25 cellular contexts compared by ENCODE assay signal in the genomic region with DNA sequence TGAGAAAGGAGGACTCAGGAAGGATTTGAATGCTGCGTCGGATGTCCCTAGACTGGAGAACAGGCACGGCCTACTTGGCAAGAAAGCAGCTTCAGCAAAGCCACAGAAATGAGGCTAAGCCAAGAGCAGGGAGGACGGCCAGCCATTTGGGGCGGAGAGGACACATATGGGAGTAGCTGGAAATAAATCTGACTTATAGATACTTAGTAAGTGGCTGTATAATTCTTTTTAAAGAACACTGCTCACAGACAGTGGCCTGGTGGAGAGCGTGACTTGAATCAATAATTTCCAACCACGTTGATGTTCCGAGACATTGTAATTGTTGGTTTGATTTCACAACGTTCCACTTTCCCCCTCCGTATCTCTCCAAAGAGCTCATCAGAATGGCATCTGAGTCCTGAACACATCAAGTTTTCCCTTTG.
DNase-seq lines count a peak whose midpoint lies in the region; ATAC-seq and TF ChIP-seq lines count a peak whose summit lies in the region.
"Had no signal": no experiment of that assay in that cellular context is flagged by ENCODE, and none has a peak within 500 bp of the region (broad histone marks: within the 10 kb centered on the region; RNA-seq: fewer than 3 reads in every experiment).

No MANE protein-coding gene starts in this region.

- H3K4me1 ChIP-seq in left ventricle myocardium inferior (no peaks in the 10 kb centered on the region), uterus (peaks cover 0 to 5% of the 10 kb centered on the region in 2 donors)
- H3K4me1 ChIP-seq: left lung, neural progenitor cell had no signal

- H3K27me3 Mint-ChIP-seq in mesothelial cell of epicardium (ENCODE audit: low read depth) = no peaks in the 10 kb centered on the region
- H3K27me3 Mint-ChIP-seq: progenitor cell of endocrine pancreas had no signal

- no peak for TF ChIP-seq CTCF in left ventricle myocardium inferior (IDR thresholded peaks at IDR 0.05; ENCODE audit: borderline replicate concordance)
- no peak for TF ChIP-seq CTCF in fibroblast of mammary gland (conservative IDR thresholded peaks at IDR 0.05; ENCODE audit: control insufficient read depth, insufficient read depth, low read depth, low read length)
- no peak for TF ChIP-seq CTCF in mesothelial cell of epicardium (IDR thresholded peaks at IDR 0.05; ENCODE audit: unreplicated experiment)
- no peak for TF ChIP-seq CTCF in uterus (IDR thresholded peaks at IDR 0.05)

- TF ChIP-seq POLR2A in uterus (IDR thresholded peaks at IDR 0.05) = no peak

- no peak for DNase-seq in Right ventricle myocardium superior
- DNase-seq in left ventricle myocardium inferior = no peak
- DNase-seq in fibroblast of mammary gland (ENCODE audit: low read depth) = peak; percentile 68
- DNase-seq in mesothelial cell of epicardium (ENCODE audit: low spot score in 2 of 2, unreplicated experiment in 2 of 2) = no peak
- peak; percentile 27 to 28 for DNase-seq in uterus
- no peak for DNase-seq in stimulated activated effector memory CD8-positive, alpha-beta T cell treated with anti-CD3 and anti-CD28 coated beads, Interleukin-12 subunit alpha, Interleukin-12 subunit beta, amount 100 ng/mL, for 72 hours (ENCODE audit: low spot score in 2 of 2)
- DNase-seq in GM19238 (ENCODE audit: insufficient read length, low spot score) = no peak
- DNase-seq: activated CD4-positive, alpha-beta T cell treated with anti-CD3 and anti-CD28 coated beads, Interleukin-2, amount 10 ng/mL, durations not matched to agents 7 days and 5 days; Calu3; effector memory CD4-positive, alpha-beta T cell; KG1; NCI-H146; NCI-H524; stimulated activated CD4-positive, alpha-beta T cell treated with anti-CD3 and anti-CD28 coated beads, Interleukin-4, amount 100 ng/mL, for 1 hour; T-helper 17 cell; trophoblast cell had no signal

- peak; percentile 36 for ATAC-seq in Right ventricle myocardium superior (ENCODE audit: poor library complexity)
- no peak for ATAC-seq in HG02840 (IDR thresholded peaks at IDR 0.05; ENCODE audit: low FRiP score, unreplicated experiment)
- no peak for ATAC-seq in stimulated activated effector memory CD8-positive, alpha-beta T cell treated with anti-CD3 and anti-CD28 coated beads, Interleukin-12 subunit alpha, Interleukin-12 subunit beta, amount 100 ng/mL, for 72 hours
- ATAC-seq: left lung, T-helper 17 cell had no signal

- H3K9me3 Mint-ChIP-seq in mesothelial cell of epicardium = no peaks in the 10 kb centered on the region
- no peaks in the 10 kb centered on the region for H3K9me3 Mint-ChIP-seq in stimulated activated effector memory CD8-positive, alpha-beta T cell treated with anti-CD3 and anti-CD28 coated beads, Interleukin-12 subunit alpha, Interleukin-12 subunit beta, amount 100 ng/mL, for 72 hours
- H3K9me3 Mint-ChIP-seq: activated CD4-positive, alpha-beta T cell treated with anti-CD3 and anti-CD28 coated beads, Interleukin-2, amount 10 ng/mL, durations not matched to agents 7 days and 5 days; activated naive CD4-positive, alpha-beta T cell treated with anti-CD3 and anti-CD28 coated beads, Interleukin-2, amount 50 U/mL, for 24 hours; activated T-helper 1 cell treated with anti-CD3 and anti-CD28 coated beads, Interleukin-12 subunit alpha, Interleukin-12 subunit beta, Interleukin-2, Interleukin-4 antibody, amounts not matched to agents 30 ng/mL and 10 ng/mL and 1 ng/mL, durations not matched to agents 14 hours and 24 hours and 36 hours; stimulated activated naive CD8-positive, alpha-beta T cell treated with anti-CD3 and anti-CD28 coated beads, Interleukin-15, Interleukin-2, amounts not matched to agents 100 ng/mL and 50 ng/mL, for 24 hours had no signal

- H3K27ac ChIP-seq in left ventricle myocardium inferior (replicated peaks) (no peak overlapping the region), uterus (peak overlapping the region; percentile 47 to 69)
- H3K27ac ChIP-seq: C4-2B, neural progenitor cell, SK-N-MC had no signal

- no peaks in the 10 kb centered on the region for H3K36me3 Mint-ChIP-seq in mesothelial cell of epicardium
- H3K36me3 Mint-ChIP-seq in stimulated activated effector memory CD8-positive, alpha-beta T cell treated with anti-CD3 and anti-CD28 coated beads, Interleukin-12 subunit alpha, Interleukin-12 subunit beta, amount 100 ng/mL, for 72 hours = no peaks in the 10 kb centered on the region
- H3K36me3 Mint-ChIP-seq: activated naive CD4-positive, alpha-beta T cell treated with anti-CD3 and anti-CD28 coated beads, Interleukin-2, amount 50 U/mL, for 24 hours; neural progenitor cell had no signal

- H3K36me3 ChIP-seq in left ventricle myocardium inferior (no peaks in the 10 kb centered on the region), uterus (no peaks in the 10 kb centered on the region)
- H3K36me3 ChIP-seq: left lung, neural progenitor cell had no signal

- H3K27me3 ChIP-seq in left ventricle myocardium inferior (ENCODE audit: low read depth) (no peaks in the 10 kb centered on the region), uterus (no peaks in the 10 kb centered on the region)
- H3K27me3 ChIP-seq: left lung, neural progenitor cell had no signal

- no peak overlapping the region for H3K4me3 Mint-ChIP-seq in mesothelial cell of epicardium
- H3K4me3 Mint-ChIP-seq in stimulated activated effector memory CD8-positive, alpha-beta T cell treated with anti-CD3 and anti-CD28 coated beads, Interleukin-12 subunit alpha, Interleukin-12 subunit beta, amount 100 ng/mL, for 72 hours = no peak overlapping the region
- H3K4me3 Mint-ChIP-seq: activated CD4-positive, alpha-beta T cell treated with anti-CD3 and anti-CD28 coated beads, Interleukin-2, amount 10 ng/mL, durations not matched to agents 7 days and 5 days; activated naive CD4-positive, alpha-beta T cell treated with anti-CD3 and anti-CD28 coated beads, Interleukin-2, amount 50 U/mL, for 24 hours; activated T-helper 1 cell treated with anti-CD3 and anti-CD28 coated beads, Interleukin-12 subunit alpha, Interleukin-12 subunit beta, Interleukin-2, Interleukin-4 antibody, amounts not matched to agents 30 ng/mL and 10 ng/mL and 1 ng/mL, durations not matched to agents 14 hours and 24 hours and 36 hours; neural progenitor cell; stimulated activated naive CD8-positive, alpha-beta T cell treated with anti-CD3 and anti-CD28 coated beads, Interleukin-15, Interleukin-2, amounts not matched to agents 100 ng/mL and 50 ng/mL, for 24 hours; T-helper 17 cell had no signal

- H3K4me1 Mint-ChIP-seq in mesothelial cell of epicardium = peaks cover 16% of the 10 kb centered on the region
- H3K4me1 Mint-ChIP-seq in stimulated activated effector memory CD8-positive, alpha-beta T cell treated with anti-CD3 and anti-CD28 coated beads, Interleukin-12 subunit alpha, Interleukin-12 subunit beta, amount 100 ng/mL, for 72 hours = no peaks in the 10 kb centered on the region
- H3K4me1 Mint-ChIP-seq: activated naive CD4-positive, alpha-beta T cell treated with anti-CD3 and anti-CD28 coated beads, Interleukin-2, amount 50 U/mL, for 24 hours; neural progenitor cell; T-helper 17 cell had no signal

- peak overlapping the region; percentile 13 for H3K27ac Mint-ChIP-seq in mesothelial cell of epicardium
- no peak overlapping the region for H3K27ac Mint-ChIP-seq in stimulated activated effector memory CD8-positive, alpha-beta T cell treated with anti-CD3 and anti-CD28 coated beads, Interleukin-12 subunit alpha, Interleukin-12 subunit beta, amount 100 ng/mL, for 72 hours
- H3K27ac Mint-ChIP-seq: activated CD4-positive, alpha-beta T cell treated with anti-CD3 and anti-CD28 coated beads, Interleukin-2, amount 10 ng/mL, durations not matched to agents 7 days and 5 days; activated naive CD4-positive, alpha-beta T cell treated with anti-CD3 and anti-CD28 coated beads, Interleukin-2, amount 50 U/mL, for 24 hours; activated T-helper 1 cell treated with anti-CD3 and anti-CD28 coated beads, Interleukin-12 subunit alpha, Interleukin-12 subunit beta, Interleukin-2, Interleukin-4 antibody, amounts not matched to agents 30 ng/mL and 10 ng/mL and 1 ng/mL, durations not matched to agents 14 hours and 24 hours and 36 hours; neural progenitor cell; progenitor cell of endocrine pancreas; stimulated activated naive CD8-positive, alpha-beta T cell treated with anti-CD3 and anti-CD28 coated beads, Interleukin-15, Interleukin-2, amounts not matched to agents 100 ng/mL and 50 ng/mL, for 24 hours; T-helper 17 cell had no signal

- H3K9me3 ChIP-seq in left ventricle myocardium inferior (replicated peaks) (no peaks in the 10 kb centered on the region), uterus (no peaks in the 10 kb centered on the region)
- H3K9me3 ChIP-seq: left lung had no signal

- no peak overlapping the region for H3K4me3 ChIP-seq in left ventricle myocardium inferior
- no peak overlapping the region for H3K4me3 ChIP-seq in fibroblast of mammary gland (ENCODE audit: control insufficient read depth, low read depth, low read length)
- no peak overlapping the region for H3K4me3 ChIP-seq in uterus
- H3K4me3 ChIP-seq: left lung, neural progenitor cell, SK-N-MC had no signal

- intact Hi-C loops in Right ventricle myocardium superior (cut with DNase I) = no loop called here
- intact Hi-C loops in left ventricle myocardium inferior (cut with micrococcal nuclease) = no loop called here
- intact Hi-C loops in uterus (cut with DNase I; ENCODE audit: low total_unique reads) = no loop called here

Comparison
In these comparisons a context has a peak if more than half of its experiments do, and no peak if none do; other contexts are left out.
1. DNase-seq: peak in fibroblast of mammary gland (single experiment) and uterus (2 of 2); none in Right ventricle myocardium superior (single experiment), left ventricle myocardium inferior (single experiment), mesothelial cell of epicardium (0 of 2), stimulated activated effector memory CD8-positive, alpha-beta T cell treated with anti-CD3 and anti-CD28 coated beads, Interleukin-12 subunit alpha, Interleukin-12 subunit beta, amount 100 ng/mL, for 72 hours (0 of 2) and GM19238 (single experiment).